In genomic region chr1:244860914-244861610, GRCh38 we compare ENCODE assay signal across 8 cellular contexts. TPM values are rescaled to one million over a fixed set of nuclear protein-coding genes. Genes with fewer than 3 reads are reported as not detected.
DNase-seq lines count a peak whose midpoint lies in the region; ATAC-seq and TF ChIP-seq lines count a peak whose summit lies in the region.

No MANE protein-coding gene starts in this region.

- peaks cover 39% of the 10 kb centered on the region for H3K4me1 ChIP-seq in hepatocyte (ENCODE audit: insufficient read depth)

- peaks cover 16% of the 10 kb centered on the region for H3K36me3 ChIP-seq in hepatocyte (replicated peaks; ENCODE audit: insufficient read depth, low read depth)

- H3K4me3 Mint-ChIP-seq in stimulated activated naive B cell treated with anti-CD40 and anti-IgM and Interleukin-4, amounts not matched to agents 10 μg/mL and 1 μg/mL and 100 μg/mL, for 72 hours: peak overlapping the region; percentile 78 to 99

- H3K27ac ChIP-seq in hepatocyte: no peak overlapping the region

- peaks cover 47 to 60% of the 10 kb centered on the region in 2 donors for H3K36me3 Mint-ChIP-seq in stimulated activated naive B cell treated with anti-CD40 and anti-IgM and Interleukin-4, amounts not matched to agents 10 μg/mL and 1 μg/mL and 100 μg/mL, for 72 hours

- H4K20me1 ChIP-seq in hepatocyte (ENCODE audit: insufficient read depth, poor library complexity, severe bottlenecking): peaks cover 67% of the 10 kb centered on the region

- H3K4me2 ChIP-seq in hepatocyte: peak overlapping the region; percentile 77

- no peaks in the 10 kb centered on the region for H3K27me3 Mint-ChIP-seq in stimulated activated naive B cell treated with anti-CD40 and anti-IgM and Interleukin-4, amounts not matched to agents 10 μg/mL and 1 μg/mL and 100 μg/mL, for 72 hours

- H3K27ac Mint-ChIP-seq in stimulated activated naive B cell treated with anti-CD40 and anti-IgM and Interleukin-4, amounts not matched to agents 10 μg/mL and 1 μg/mL and 100 μg/mL, for 72 hours: peak overlapping the region; percentile 71

- TF ChIP-seq CTCF in WI38 (IDR thresholded peaks at IDR 0.05; ENCODE audit: low read depth, low read length): no peak
- no peak for TF ChIP-seq CTCF in hepatocyte (IDR thresholded peaks at IDR 0.05; ENCODE audit: poor library complexity)

- H3K9me3 Mint-ChIP-seq in stimulated activated naive B cell treated with anti-CD40 and anti-IgM and Interleukin-4, amounts not matched to agents 10 μg/mL and 1 μg/mL and 100 μg/mL, for 72 hours: no peaks in the 10 kb centered on the region

- H3K27me3 ChIP-seq in hepatocyte: no peaks in the 10 kb centered on the region

- H3K79me2 ChIP-seq in hepatocyte: peaks cover 79% of the 10 kb centered on the region

- ATAC-seq in stimulated activated naive B cell treated with anti-CD40 and anti-IgM and Interleukin-4, amounts not matched to agents 10 μg/mL and 1 μg/mL and 100 μg/mL, for 72 hours (replicated peaks): no peak
- ATAC-seq in GM18858 (IDR thresholded peaks at IDR 0.05; ENCODE audit: unreplicated experiment) (no peak), HG03565 (IDR thresholded peaks at IDR 0.05; ENCODE audit: unreplicated experiment) (no peak)

- no peaks in the 10 kb centered on the region for H3K9me3 ChIP-seq in hepatocyte (ENCODE audit: low read depth)

- peaks cover 9 to 46% of the 10 kb centered on the region in 2 donors for H3K4me1 Mint-ChIP-seq in stimulated activated naive B cell treated with anti-CD40 and anti-IgM and Interleukin-4, amounts not matched to agents 10 μg/mL and 1 μg/mL and 100 μg/mL, for 72 hours

- H3K4me3 ChIP-seq in WI38 (ENCODE audit: low read depth, low read length): peak overlapping the region; percentile 100
- H3K4me3 ChIP-seq in hepatocyte: peak overlapping the region; percentile 97

- no peaks in the 10 kb centered on the region for H3K9me2 ChIP-seq in hepatocyte (replicated peaks; ENCODE audit: insufficient read depth)

- DNase-seq in NCI-H82 (lab: John Stamatoyannopoulos, UW) (peak; percentile 84), NCI-H82 treated with DMSO at 0.1 percent for 48 hours (lab: John Stamatoyannopoulos, UW; ENCODE audit: unreplicated experiment) (no peak), hepatocyte (ENCODE audit: low spot score) (no peak), NCI-H748 treated with DMSO at 0.1 percent for 48 hours (lab: John Stamatoyannopoulos, UW) (no peak)
- no peak for DNase-seq in stimulated activated naive B cell treated with anti-CD40 and anti-IgM and Interleukin-4, amounts not matched to agents 10 μg/mL and 1 μg/mL and 100 μg/mL, for 72 hours

- H2AFZ ChIP-seq in hepatocyte: no peak overlapping the region

- 15% methylated on average over 2 of the region's 2 CpGs for WGBS in hepatocyte (ENCODE audit: low lambda C conversion rate, missing lambda C conversion rate)

RNA-seq across cellular contexts. Expression of gene HNRNPU, which starts 3.3 kb away (rescaled TPM):
- 316 and 321 TPM in 2 replicates for total RNA-seq in hepatocyte
- 293 and 298 TPM in 2 replicates for polyA plus RNA-seq in hepatocyte

RNA-seq across cellular contexts. Expression of gene COX20, which starts 25.6 kb away (rescaled TPM):
- 24.3 and 32.0 TPM in 2 replicates for total RNA-seq in hepatocyte
- polyA plus RNA-seq in hepatocyte: 56.5 and 61.9 TPM in 2 replicates
